8 cellular contexts compared by ENCODE assay signal in the genomic region with DNA sequence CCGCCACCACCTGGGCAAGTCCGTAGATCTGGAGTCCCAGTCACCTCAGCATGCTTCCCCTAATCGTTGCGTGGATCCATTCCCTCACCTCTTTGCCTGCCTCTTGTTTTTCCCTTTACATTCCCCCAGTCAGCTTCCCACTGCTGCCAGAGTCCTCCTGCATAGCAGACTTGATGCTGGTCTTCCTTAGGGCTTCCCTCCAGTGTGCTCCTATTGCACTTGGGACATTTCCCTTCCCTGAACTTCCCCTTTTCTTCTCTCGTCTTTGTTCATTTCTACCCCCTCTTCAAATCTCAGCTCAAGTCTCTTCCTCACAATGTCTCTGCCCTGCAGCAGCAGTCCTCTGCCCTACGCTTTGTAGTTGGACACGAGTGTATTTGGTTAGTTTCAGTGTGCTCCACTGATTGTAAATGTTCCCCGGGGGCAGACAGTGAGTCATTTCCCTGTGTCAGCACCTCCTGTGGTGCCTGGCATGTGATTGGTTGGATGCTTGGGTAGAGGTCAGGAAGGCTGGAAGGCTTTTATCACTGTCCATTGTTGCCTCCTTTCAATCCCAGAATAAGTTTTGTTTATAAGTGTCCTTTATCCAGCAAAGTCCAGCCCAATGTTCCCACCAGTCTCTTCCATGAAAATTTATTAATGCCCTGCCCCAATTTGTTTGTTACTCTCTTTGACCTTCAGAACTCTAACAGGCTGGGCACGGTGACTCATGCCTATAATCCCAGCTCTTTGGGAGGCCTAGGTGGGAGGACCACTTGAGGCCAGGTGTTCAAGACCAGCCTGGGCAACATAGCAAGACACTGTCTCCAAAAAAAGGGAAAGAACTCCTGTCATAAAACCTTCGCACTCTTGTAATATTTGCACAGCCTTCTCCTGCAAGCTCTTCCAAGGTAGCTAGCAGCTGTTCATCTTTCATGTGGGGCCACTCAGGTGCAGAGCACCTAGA.
DNase-seq lines count a peak whose midpoint lies in the region; ATAC-seq lines count a peak whose summit lies in the region.

No MANE protein-coding gene starts in this region.

- peak; percentile 49 for DNase-seq in HK-2 (ENCODE audit: unreplicated experiment)
- DNase-seq in adipocyte (ENCODE audit: low read depth), result peak; percentile 13
- peak; percentile 79 for DNase-seq in kidney tubule cell (ENCODE audit: low spot score)
- no peak for DNase-seq in DMS153 (lab: John Stamatoyannopoulos, UW)
- DNase-seq in NCI-H774 (lab: John Stamatoyannopoulos, UW), result no peak
- DNase-seq in NCI-H1105 treated with DMSO at 0.1 percent for 48 hours (lab: John Stamatoyannopoulos, UW), result no peak

- no peak overlapping the region for H3K9ac ChIP-seq in adipocyte (ENCODE audit: low read length)

- no peaks in the 10 kb centered on the region for H3K27me3 ChIP-seq in adipocyte (replicated peaks; ENCODE audit: control insufficient read depth, insufficient read depth, low read length)

- peaks cover 9% of the 10 kb centered on the region for H3K4me1 ChIP-seq in adipocyte (ENCODE audit: control insufficient read depth, insufficient read depth, low read length)

- H3K9me3 ChIP-seq in adipocyte (ENCODE audit: control insufficient read depth, low read length), result no peaks in the 10 kb centered on the region

- H3K4me3 ChIP-seq in adipocyte (ENCODE audit: low read length), result no peak overlapping the region

- peak; percentile 69 for ATAC-seq in GM18868 (IDR thresholded peaks at IDR 0.05; ENCODE audit: unreplicated experiment)
- no peak for ATAC-seq in HG03280 (IDR thresholded peaks at IDR 0.05; ENCODE audit: unreplicated experiment)

- H3K36me3 ChIP-seq in adipocyte (ENCODE audit: control insufficient read depth, insufficient read depth, low read length, severe bottlenecking), result peaks cover 57% of the 10 kb centered on the region

Comparison
In these comparisons a context has a peak if more than half of its experiments do, and no peak if none do; other contexts are left out.
1. DNase-seq: peak in HK-2 (single experiment), adipocyte (single experiment) and kidney tubule cell (single experiment); none in DMS153 (single experiment), NCI-H774 (single experiment) and NCI-H1105 treated with DMSO at 0.1 percent for 48 hours (single experiment).